32 cellular contexts compared by ENCODE assay signal in the genomic region with DNA sequence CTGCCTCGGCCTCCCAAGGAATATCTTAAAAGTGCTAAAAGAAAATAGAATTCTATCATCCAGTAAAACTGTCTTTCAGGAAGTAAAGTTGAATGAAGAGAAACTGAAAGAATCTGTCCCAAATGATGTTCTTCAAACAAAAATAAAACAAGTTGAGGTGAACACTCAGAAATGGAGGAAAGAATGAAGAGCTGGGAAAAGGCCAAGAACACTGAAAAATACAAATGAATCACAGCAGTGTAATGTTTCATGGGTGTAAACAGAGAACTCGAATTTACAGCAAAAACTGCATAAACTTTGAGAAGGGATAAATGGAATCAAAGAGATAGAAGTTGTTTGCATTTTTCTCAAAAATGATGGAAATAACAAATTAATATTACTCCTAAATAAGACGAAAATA.
DNase-seq lines count a peak whose midpoint lies in the region; ATAC-seq, FAIRE-seq and TF ChIP-seq lines count a peak whose summit lies in the region.
"Had no signal": no experiment of that assay in that cellular context is flagged by ENCODE, and none has a peak within 500 bp of the region (broad histone marks: within the 10 kb centered on the region; RNA-seq: fewer than 3 reads in every experiment).

No MANE protein-coding gene starts in this region.

- H2AFZ ChIP-seq in osteoblast (ENCODE audit: low read length): no peak overlapping the region

- TF ChIP-seq CTCF in bronchial epithelial cell (IDR thresholded peaks at IDR 0.05; ENCODE audit: insufficient read depth, low read length, severe bottlenecking) (no peak), osteoblast (IDR thresholded peaks at IDR 0.05; ENCODE audit: extremely low read depth, low read depth, low read length) (no peak)

- H3K27ac ChIP-seq in osteoblast (ENCODE audit: low read depth, low read length): no peak overlapping the region
- H3K27ac ChIP-seq: adrenal gland, epithelial cell of prostate, left ventricle myocardium inferior, tibial nerve had no signal

- H4K20me1 ChIP-seq in osteoblast (ENCODE audit: insufficient read depth, low read length): no peaks in the 10 kb centered on the region

- no peak for ATAC-seq in GM21381 (IDR thresholded peaks at IDR 0.05; ENCODE audit: unreplicated experiment)
- ATAC-seq in HG03442 (IDR thresholded peaks at IDR 0.05; ENCODE audit: unreplicated experiment): no peak
- ATAC-seq in HG03520 (IDR thresholded peaks at IDR 0.05; ENCODE audit: unreplicated experiment): no peak
- ATAC-seq: activated CD8-positive, alpha-beta T cell treated with anti-CD3 and anti-CD28 coated beads for 36 hours; HepG2; sciatic nerve had no signal

- H3K36me3 ChIP-seq in bronchial epithelial cell (ENCODE audit: control insufficient read depth, insufficient read depth, low read length) (no peaks in the 10 kb centered on the region), osteoblast (ENCODE audit: insufficient read depth, low read length) (no peaks in the 10 kb centered on the region)
- H3K36me3 ChIP-seq: adrenal gland, left ventricle myocardium inferior, tibial nerve had no signal

- no peaks in the 10 kb centered on the region for H3K79me2 ChIP-seq in osteoblast (ENCODE audit: insufficient read depth, low read length)

- no peaks in the 10 kb centered on the region for H3K9me3 ChIP-seq in osteoblast (ENCODE audit: low read depth, low read length)

- H3K27me3 ChIP-seq in bronchial epithelial cell (ENCODE audit: control insufficient read depth, insufficient read depth, low read length): no peaks in the 10 kb centered on the region
- H3K27me3 ChIP-seq in osteoblast (ENCODE audit: insufficient read depth, low read length): no peaks in the 10 kb centered on the region
- H3K27me3 ChIP-seq: adrenal gland, tibial nerve had no signal

- H3K4me3 ChIP-seq in bronchial epithelial cell (ENCODE audit: low read depth, low read length) (no peak overlapping the region), osteoblast (ENCODE audit: insufficient read depth, low read length) (no peak overlapping the region)
- H3K4me3 ChIP-seq: adrenal gland, left ventricle myocardium inferior, tibial nerve had no signal

- H3K4me1 ChIP-seq in osteoblast (ENCODE audit: insufficient read depth, low read length): peaks cover 5% of the 10 kb centered on the region
- H3K4me1 ChIP-seq: adrenal gland, Caco-2, left ventricle myocardium inferior had no signal

- peak; percentile 71 for DNase-seq in AG08396 (ENCODE audit: low spot score)
- peak; percentile 37 for DNase-seq in HCEC 1CT
- DNase-seq in bronchial epithelial cell (ENCODE audit: low read depth): peak; percentile 5
- DNase-seq in osteoblast (ENCODE audit: insufficient read length, low spot score, missing footprints): peak; percentile 74
- DNase-seq in activated CD4-positive, CD25-positive, alpha-beta regulatory T cell treated with anti-CD3 and anti-CD28 coated beads, Interleukin-2, amount 50 U/mL, for 72 hours: no peak
- DNase-seq: ACHN; activated CD8-positive, alpha-beta memory T cell treated with anti-CD3 and anti-CD28 coated beads, Interleukin-2, amount 50 U/mL, for 48 hours; activated CD8-positive, alpha-beta T cell treated with anti-CD3 and anti-CD28 coated beads for 36 hours; activated naive CD4-positive, alpha-beta T cell treated with anti-CD3 and anti-CD28 coated beads for 36 hours; adrenal gland; Caco-2; effector CD4-positive, alpha-beta T cell; GDM1; glutamatergic neuron; left ventricle myocardium inferior; naive B cell; NCI-H1048; NCI-H1694 treated with DMSO at 0.1 percent for 48 hours; NCI-H82; SHP77 treated with DMSO at 0.1 percent for 48 hours; stimulated activated CD4-positive, alpha-beta T cell treated with anti-CD3 and anti-CD28 coated beads, Interleukin-4, amount 100 ng/mL, for 4 hours had no signal

- H3K4me2 ChIP-seq in osteoblast (ENCODE audit: insufficient read depth, low read length): no peak overlapping the region

- FAIRE-seq in bronchial epithelial cell (lab: Jason Lieb, UNC): no peak
- FAIRE-seq: colon, H54, HepG2, islet of Langerhans, RCC 7860 had no signal
